ENCODE assay signal across 28 cellular contexts in the genomic region with DNA sequence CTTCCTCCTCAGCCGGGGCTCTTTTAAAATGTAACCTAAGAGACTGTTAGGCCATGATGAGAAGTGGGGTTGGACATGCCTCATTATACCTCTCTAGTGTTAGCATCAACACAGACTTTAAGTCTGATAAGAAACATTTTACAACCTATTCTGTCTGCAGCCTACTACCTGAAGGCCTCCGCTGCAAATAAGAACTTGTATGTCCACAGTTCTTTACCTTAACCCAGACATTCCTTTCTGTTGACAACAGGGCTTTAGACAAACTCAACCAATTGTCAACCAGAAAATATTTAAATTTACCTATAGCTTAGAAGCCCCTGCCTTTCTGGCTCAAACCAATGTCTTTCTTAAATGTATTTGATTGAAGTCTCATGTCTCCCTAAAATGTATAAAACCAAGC.
DNase-seq lines count a peak whose midpoint lies in the region; ATAC-seq, FAIRE-seq and TF ChIP-seq lines count a peak whose summit lies in the region.
"Had no signal": no experiment of that assay in that cellular context is flagged by ENCODE, and none has a peak within 500 bp of the region (broad histone marks: within the 10 kb centered on the region; RNA-seq: fewer than 3 reads in every experiment).

No MANE protein-coding gene starts in this region.

- no peak overlapping the region for H2BK5ac ChIP-seq in mesendoderm (ENCODE audit: low read length)

- H3K9ac ChIP-seq in astrocyte (ENCODE audit: low read length) = no peak overlapping the region
- no peak overlapping the region for H3K9ac ChIP-seq in mesendoderm (ENCODE audit: low read length)
- H3K9ac ChIP-seq: GM23248 had no signal

- no CpG with 5 or more reads among the region's 2 CpGs for WGBS in mesendoderm (ENCODE audit: extremely low coverage, insufficient coverage, low lambda C conversion rate)

- no peak overlapping the region for H4K5ac ChIP-seq in mesendoderm (ENCODE audit: low read length)

- no peak overlapping the region for H2AFZ ChIP-seq in astrocyte (ENCODE audit: low read depth, low read length)

- H2AK5ac ChIP-seq in mesendoderm (ENCODE audit: low read length) = no peak overlapping the region

- no peak overlapping the region for H2BK15ac ChIP-seq in mesendoderm (replicated peaks; ENCODE audit: low read depth)

- H3K9me3 ChIP-seq in astrocyte (ENCODE audit: insufficient read depth, low read depth, low read length) = no peaks in the 10 kb centered on the region
- H3K9me3 ChIP-seq: MG63 had no signal

- no peak overlapping the region for H3K4ac ChIP-seq in mesendoderm (ENCODE audit: low read depth, low read length)

- H3K27ac ChIP-seq in astrocyte (ENCODE audit: low read depth, low read length) (no peak overlapping the region), mesendoderm (ENCODE audit: low read depth, low read length) (no peak overlapping the region)
- H3K27ac ChIP-seq: GM23248 had no signal

- H3K27me3 Mint-ChIP-seq in astrocyte (ENCODE audit: low read depth, unreplicated experiment) = no peaks in the 10 kb centered on the region

- no peak for ATAC-seq in HG03439 (IDR thresholded peaks at IDR 0.05; ENCODE audit: unreplicated experiment)
- ATAC-seq: CD8-positive, alpha-beta T cell; Panc1 had no signal

- H4K8ac ChIP-seq in mesendoderm (ENCODE audit: low read depth, low read length) = no peak overlapping the region

- no peaks in the 10 kb centered on the region for H3K79me1 ChIP-seq in mesendoderm (ENCODE audit: low read length)

- no peak overlapping the region for H3K18ac ChIP-seq in mesendoderm (ENCODE audit: low read length)

- no peak for FAIRE-seq in astrocyte (lab: Jason Lieb, UNC)
- FAIRE-seq: G401.6, GM12892 had no signal

- H3K9me3 Mint-ChIP-seq in astrocyte (ENCODE audit: unreplicated experiment) = peaks cover 10% of the 10 kb centered on the region

- no peak overlapping the region for H3K4me2 ChIP-seq in astrocyte (ENCODE audit: low read length)
- no peak overlapping the region for H3K4me2 ChIP-seq in mesendoderm (ENCODE audit: low read length)

- H3K36me3 Mint-ChIP-seq in astrocyte (ENCODE audit: low read depth, unreplicated experiment) = peaks cover 3% of the 10 kb centered on the region
- H3K36me3 Mint-ChIP-seq: CD8-positive, alpha-beta T cell had no signal

- no peak overlapping the region for H3K23ac ChIP-seq in mesendoderm (ENCODE audit: low read length)

- H3K36me3 ChIP-seq in astrocyte (ENCODE audit: insufficient read depth, low read length) (no peaks in the 10 kb centered on the region), mesendoderm (ENCODE audit: control insufficient read depth, insufficient read depth, low read length) (no peaks in the 10 kb centered on the region)
- H3K36me3 ChIP-seq: MG63 had no signal

- TF ChIP-seq CTCF in astrocyte (IDR thresholded peaks at IDR 0.05; ENCODE audit: insufficient read depth, low read depth, low read length) = no peak
- TF ChIP-seq CTCF in epithelial cell of esophagus (IDR thresholded peaks at IDR 0.05; ENCODE audit: insufficient read depth, low read depth, low read length, missing control alignments) = no peak

- H3K4me1 ChIP-seq in astrocyte (ENCODE audit: insufficient read depth, low read length) (no peaks in the 10 kb centered on the region), mesendoderm (ENCODE audit: control insufficient read depth, low read depth, low read length) (no peaks in the 10 kb centered on the region)

- H2BK120ac ChIP-seq in mesendoderm (ENCODE audit: low read depth, low read length) = no peak overlapping the region

- peaks cover 43% of the 10 kb centered on the region for H3K4me1 Mint-ChIP-seq in astrocyte (ENCODE audit: low read depth, unreplicated experiment)

- no peak overlapping the region for H3K56ac ChIP-seq in mesendoderm (ENCODE audit: low read length)

- no peaks in the 10 kb centered on the region for H3K79me2 ChIP-seq in astrocyte (ENCODE audit: insufficient read depth, low read length)
- no peaks in the 10 kb centered on the region for H3K79me2 ChIP-seq in mesendoderm (ENCODE audit: control insufficient read depth, insufficient read depth, low read length)

- no peak overlapping the region for H3K4me3 Mint-ChIP-seq in astrocyte (ENCODE audit: unreplicated experiment)
- H3K4me3 Mint-ChIP-seq: CD8-positive, alpha-beta T cell; H9; HFFc6 had no signal

- no peaks in the 10 kb centered on the region for H3K27me3 ChIP-seq in astrocyte (ENCODE audit: insufficient read depth, low read length)
- H3K27me3 ChIP-seq in mesendoderm (ENCODE audit: insufficient read depth, low read length, poor library complexity) = no peaks in the 10 kb centered on the region
- H3K27me3 ChIP-seq: MG63 had no signal

- no peak overlapping the region for H3K4me3 ChIP-seq in astrocyte (ENCODE audit: insufficient read depth, low read depth, low read length)
- no peak overlapping the region for H3K4me3 ChIP-seq in epithelial cell of esophagus (ENCODE audit: low read length)
- H3K4me3 ChIP-seq in mesendoderm (ENCODE audit: low read length) = no peak overlapping the region
- H3K4me3 ChIP-seq: GM23248, MG63 had no signal

- no peak for DNase-seq in astrocyte (ENCODE audit: low read depth)
- DNase-seq in epithelial cell of esophagus (ENCODE audit: low read depth) = peak; percentile 44
- peak; percentile 22 for DNase-seq in mesendoderm
- no peak for DNase-seq in DMS79 (lab: John Stamatoyannopoulos, UW)
- DNase-seq in cerebellar nuclear complex (lab: John Stamatoyannopoulos, UW) = no peak
- no peak for DNase-seq in NCI-H187 (lab: John Stamatoyannopoulos, UW)
- DNase-seq: ACHN; AML-193; C1 segment of cervical spinal cord; Calu3; CD8-positive, alpha-beta T cell; DMS153; GM23248; H9; HFFc6; Kasumi-1; MG63; NCI-H1092 treated with DMSO at 0.1 percent for 48 hours; NCI-H1436 treated with DMSO at 0.1 percent for 48 hours; NCI-H2029; NCI-H345; NCI-H524; NCI-H774; NK-92 treated with Interleukin-12 subunit alpha and Interleukin-12 subunit beta, amount 100 ng/mL, for 24 hours had no signal

- peak overlapping the region; percentile 95 for H3K27ac Mint-ChIP-seq in astrocyte (ENCODE audit: unreplicated experiment)
- H3K27ac Mint-ChIP-seq: CD8-positive, alpha-beta T cell; H9; HFFc6 had no signal

- no peaks in the 10 kb centered on the region for H4K20me1 ChIP-seq in astrocyte (ENCODE audit: insufficient read depth, low read length)

Comparison
In these comparisons a context has a peak if more than half of its experiments do, and no peak if none do; other contexts are left out.
1. DNase-seq: peak in epithelial cell of esophagus (single experiment) and mesendoderm (single experiment); none in astrocyte (single experiment), DMS79 (single experiment), cerebellar nuclear complex (0 of 2) and NCI-H187 (0 of 2).